In genomic region chr9:6215562-6215961, GRCh38 we compare ENCODE assay signal across 9 cellular contexts. TPM values are rescaled to one million over a fixed set of nuclear protein-coding genes. Genes with fewer than 3 reads are reported as not detected.
DNase-seq lines count a peak whose midpoint lies in the region; ATAC-seq, FAIRE-seq and TF ChIP-seq lines count a peak whose summit lies in the region.
"Had no signal": no experiment of that assay in that cellular context is flagged by ENCODE, and none has a peak within 500 bp of the region (broad histone marks: within the 10 kb centered on the region; RNA-seq: fewer than 3 reads in every experiment).

TSS of gene IL33 (plus strand) at chr9:6215807. CDS start at chr9:6241695, 25,888 bp downstream.

- no peak for TF ChIP-seq POLR2A in HepG2 (IDR thresholded peaks at IDR 0.05; ENCODE audit: insufficient read depth in 1 of 2, low read depth in 2 of 2, low read length in 2 of 2)

- H3K36me3 ChIP-seq in liver (ENCODE audit: control insufficient read depth in 4 of 4, insufficient read depth in 3 of 4, low read depth in 1 of 4, low read length in 3 of 4) (no peaks in the 10 kb centered on the region), HepG2 (replicated peaks in 1 of 2; ENCODE audit: control insufficient read depth in 1 of 2, insufficient read depth in 2 of 2, low read length in 2 of 2) (no peaks in the 10 kb centered on the region), pancreas (no peaks in the 10 kb centered on the region), aorta (ENCODE audit: control insufficient read depth in 1 of 2, insufficient read depth in 2 of 2, low read length in 1 of 2) (no peaks in the 10 kb centered on the region)

- H3K4me3 ChIP-seq in liver (ENCODE audit: low read depth in 1 of 3, low read length in 3 of 3) (peak within 1 kb of the TSS in 1 of 3 donors; percentile 24), HepG2 (replicated peaks in 1 of 3; ENCODE audit: insufficient read depth in 1 of 3, low read depth in 2 of 3, low read length in 3 of 3) (no peak within 1 kb of the TSS), pancreas (no peak within 1 kb of the TSS), aorta (ENCODE audit: low read length in 2 of 2) (peak within 1 kb of the TSS; percentile 18 to 72)

- TF ChIP-seq RAD21 in liver (IDR thresholded peaks at IDR 0.05) (no peak), HepG2 (CRISPR knock-in tag; IDR thresholded peaks at IDR 0.05) (no peak)

- intact Hi-C loops in HepG2 (cut with micrococcal nuclease; ENCODE audit: unreplicated experiment) = no loop called here
- intact Hi-C loops in pancreas (cut with DNase I) = no loop called here
- intact Hi-C loops in aorta (cut with DNase I) = no loop called here

- CTCF ChIA-PET in HepG2 (lab: Yijun Ruan, JAX; ENCODE audit: low intra/inter-chr PET ratio, low total read pairs) = no interaction called here

- 72% methylated on average over 3 of the region's 3 CpGs for WGBS in liver
- 48% methylated on average over 3 of the region's 3 CpGs for WGBS in HepG2 (ENCODE audit: low lambda C conversion rate)
- 14 to 32% methylated on average over 3 of the region's 3 CpGs for WGBS in pancreas, 2 donors
- WGBS in aorta, 2 donors = 1 to 6% methylated on average over 3 of the region's 3 CpGs

- in situ Hi-C loops in HepG2 (cut with HindIII; ENCODE audit: extremely low pct_ligation_motif_present, low pct_unique_long_range_greater_than_20kb) = no loop called here

- POLR2A ChIA-PET in HepG2 (lab: Yijun Ruan, JAX) = no interaction called here

- H3K27me3 ChIP-seq in liver (ENCODE audit: control insufficient read depth in 4 of 4, insufficient read depth in 4 of 4, low read length in 3 of 4) (no peaks in the 10 kb centered on the region), HepG2 (ENCODE audit: control insufficient read depth in 1 of 2, insufficient read depth in 2 of 2, low read length in 2 of 2) (no peaks in the 10 kb centered on the region), pancreas (no peaks in the 10 kb centered on the region), aorta (ENCODE audit: control insufficient read depth in 1 of 2, insufficient read depth in 2 of 2, low read length in 1 of 2) (no peaks in the 10 kb centered on the region)

- no peaks in the 10 kb centered on the region for H3K9me3 ChIP-seq in liver (ENCODE audit: control insufficient read depth in 4 of 4, low read length in 3 of 4)
- H3K9me3 ChIP-seq in HepG2 (ENCODE audit: low read length) = no peaks in the 10 kb centered on the region
- no peaks in the 10 kb centered on the region for H3K9me3 ChIP-seq in pancreas
- peaks cover 2% of the 10 kb centered on the region for H3K9me3 ChIP-seq in aorta (ENCODE audit: control insufficient read depth, low read length)

- H3K27ac ChIP-seq in liver (ENCODE audit: low read depth in 1 of 2, low read length in 2 of 2) (peak within 1 kb of the TSS in 1 of 2 donors; percentile 5), HepG2 (ENCODE audit: extremely low read length, insufficient read depth, low read length) (no peak within 1 kb of the TSS), pancreas (no peak within 1 kb of the TSS), aorta (ENCODE audit: low read depth in 1 of 2, low read length in 2 of 2) (no peak within 1 kb of the TSS)

- no peak for TF ChIP-seq EP300 in HepG2 (IDR thresholded peaks at IDR 0.05; ENCODE audit: low read depth in 2 of 2, low read length in 2 of 2)
- TF ChIP-seq EP300 in HepG2 (CRISPR knock-in tag; IDR thresholded peaks at IDR 0.05; ENCODE audit: borderline replicate concordance) = no peak

- no TSS peak for BruUV-seq in HepG2 (replicated peaks; lab: Mats Ljungman, UMichigan)

- no peak for TF ChIP-seq CTCF in liver (IDR thresholded peaks at IDR 0.05; ENCODE audit: low read depth, low read length, missing input control)
- TF ChIP-seq CTCF in HepG2 (CRISPR knock-in tag; IDR thresholded peaks at IDR 0.05) = no peak
- TF ChIP-seq CTCF in pancreas (IDR thresholded peaks at IDR 0.05) = no peak

- no peaks in the 10 kb centered on the region for H3K4me1 ChIP-seq in liver (ENCODE audit: control insufficient read depth in 4 of 4, insufficient read depth in 4 of 4, low read length in 3 of 4)
- H3K4me1 ChIP-seq in HepG2 (ENCODE audit: insufficient read depth, low read length) = no peaks in the 10 kb centered on the region
- peaks cover 0 to 6% (median 6%) of the 10 kb centered on the region in 3 donors for H3K4me1 ChIP-seq in pancreas
- H3K4me1 ChIP-seq in aorta (ENCODE audit: control insufficient read depth in 1 of 2, insufficient read depth in 2 of 2, low read length in 2 of 2) = peaks cover 0 to 4% of the 10 kb centered on the region in 2 donors

- H3K4me2 ChIP-seq in HepG2 (ENCODE audit: low read depth, low read length) = no peak within 1 kb of the TSS

- H4K20me1 ChIP-seq in HepG2 (ENCODE audit: insufficient read depth, low read length) = no peaks in the 10 kb centered on the region

- no peaks in the 10 kb centered on the region for H3K79me2 ChIP-seq in HepG2 (ENCODE audit: insufficient read depth, low read length)

- no peak within 1 kb of the TSS for H2AFZ ChIP-seq in HepG2 (ENCODE audit: low read length)

- H3K9ac ChIP-seq in liver (ENCODE audit: low read depth in 1 of 2, low read length in 2 of 2) (no peak within 1 kb of the TSS), HepG2 (ENCODE audit: insufficient read depth, low read depth, low read length) (no peak within 1 kb of the TSS)

- no peak for ATAC-seq in HepG2
- peak in 3 of 4 donors; percentile 52 to 61 (median 57) for ATAC-seq in pancreas
- peak; percentile 78 for ATAC-seq in aorta (ENCODE audit: low FRiP score)
- no peak for ATAC-seq in HG03432 (IDR thresholded peaks at IDR 0.05; ENCODE audit: unreplicated experiment)

- FAIRE-seq in HepG2 (lab: Jason Lieb, UNC) (no peak), pancreas (lab: Jason Lieb, UNC) (peak; percentile 20)

- DNase-seq in HepG2 (ENCODE audit: low spot score) = no peak
- peak; percentile 43 for DNase-seq in globus pallidus (ENCODE audit: low spot score)
- no peak for DNase-seq in pancreas
- DNase-seq in aorta = no peak
- no peak for DNase-seq in hepatic stellate cell (ENCODE audit: low spot score)
- no peak for DNase-seq in retina
- DNase-seq: SHP77 had no signal

TF ChIP-seq in liver, 16 proteins besides CTCF, POLR2A, EP300 and RAD21:
- no peak for TF ChIP-seq RXRA (IDR thresholded peaks at IDR 0.05)

TF ChIP-seq in HepG2, 621 proteins besides CTCF, POLR2A, EP300 and RAD21:
- TF ChIP-seq PLSCR1 (CRISPR knock-in tag; IDR thresholded peaks at IDR 0.05; ENCODE audit: borderline replicate concordance) (no peak), ZNF563 (CRISPR knock-in tag; IDR thresholded peaks at IDR 0.05) (no peak), CCAR2 (optimal IDR thresholded peaks at IDR 0.05; ENCODE audit: low read depth, low read length) (no peak), ZNF7 (CRISPR knock-in tag; IDR thresholded peaks at IDR 0.05) (no peak), ARID2 (CRISPR knock-in tag; IDR thresholded peaks at IDR 0.05; ENCODE audit: borderline replicate concordance) (no peak), NFRKB (IDR thresholded peaks at IDR 0.05) (no peak), SP2 (CRISPR knock-in tag; IDR thresholded peaks at IDR 0.05) (no peak)

RNA-seq across cellular contexts. Expression of gene IL33, which starts in this region (rescaled TPM):
- total RNA-seq in liver = 10 to 100 TPM; 15.3 to 20.0 TPM
- 10 to 100 TPM; 13.6 to 17.4 TPM for polyA plus RNA-seq in liver
- total RNA-seq in HepG2 (2016; rRNA removed; fragmentation: Illumina TruSeq; extraction: Trizol) = not detected in 2 replicates
- total RNA-seq in HepG2 (2016; cell fraction: cytosol; rRNA removed; fragmentation: Illumina TruSeq; extraction: Trizol; ENCODE audit: low read depth) = not detected in 2 replicates
- total RNA-seq in HepG2 (2016; cell fraction: insoluble cytoplasmic fraction; rRNA removed; fragmentation: Illumina TruSeq; extraction: Trizol) = not detected in 2 replicates
- total RNA-seq in HepG2 (2016; cell fraction: membrane; rRNA removed; fragmentation: Illumina TruSeq; extraction: Trizol) = not detected in 2 replicates
- total RNA-seq in HepG2 (2016; cell fraction: nucleus; rRNA removed; fragmentation: Illumina TruSeq; extraction: Trizol) = not detected in 2 replicates
- polyA plus RNA-seq in HepG2 (2011; rRNA removed) = 0.03 and 0.05 TPM in 2 replicates
- polyA plus RNA-seq in HepG2 (2011; cell fraction: cytosol; rRNA removed) = 0.03 TPM in 1 of 2 replicates, not detected in the other
- not detected in 2 replicates for polyA plus RNA-seq in HepG2 (2011; cell fraction: nucleus; rRNA removed)
- not detected in 2 replicates for polyA plus RNA-seq in HepG2 (2012)
- polyA plus RNA-seq in HepG2 (2016; cell fraction: cytosol; fragmentation: Illumina TruSeq; extraction: Trizol; ENCODE audit: low read depth) = not detected in 2 replicates
- not detected in 2 replicates for polyA plus RNA-seq in HepG2 (2016; cell fraction: insoluble cytoplasmic fraction; fragmentation: Illumina TruSeq; extraction: Trizol; ENCODE audit: low read depth)
- polyA plus RNA-seq in HepG2 (2016; cell fraction: membrane; fragmentation: Illumina TruSeq; extraction: Trizol; ENCODE audit: low read depth) = not detected in 2 replicates
- polyA plus RNA-seq in HepG2 (2016; cell fraction: nucleus; fragmentation: Illumina TruSeq; extraction: Trizol; ENCODE audit: insufficient read depth, low read depth) = not detected in 2 replicates
- polyA minus RNA-seq in HepG2 (2011; rRNA and poly(A)+ RNA removed; ENCODE audit: low replicate concordance) = 0.26 TPM in 1 of 2 replicates, not detected in the other
- not detected in 2 replicates for polyA minus RNA-seq in HepG2 (2011; cell fraction: cytosol; rRNA and poly(A)+ RNA removed)
- polyA minus RNA-seq in HepG2 (2011; cell fraction: nucleus; rRNA and poly(A)+ RNA removed) = 0.13 TPM in 1 of 2 replicates, not detected in the other
- 1 to 10 TPM; 1.7 to 5.7 (median 3.5) TPM for total RNA-seq in pancreas
- 1 to 10 TPM; 3.4 to 4.8 TPM for polyA plus RNA-seq in pancreas
- 100 to 1,000 TPM in 1 of 2 donors, 10 to 100 TPM in 1; 68.2 to 138 TPM for total RNA-seq in aorta
- 100 to 1,000 TPM in 1 of 2 donors, 10 to 100 TPM in 1; 53.0 to 178 TPM for polyA plus RNA-seq in aorta

Comparison
In these comparisons a context has a peak if more than half of its experiments do, and no peak if none do; other contexts are left out.
1. H3K4me3 ChIP-seq: peak in aorta (2 of 2); none in HepG2 (0 of 3) and pancreas (0 of 4).
2. ATAC-seq: peak in pancreas (3 of 4) and aorta (single experiment); none in HepG2 (single experiment) and HG03432 (single experiment).